In genomic region chr5:112511920-112512319, GRCh38 we compare ENCODE assay signal across 16 cellular contexts.
"Had no signal": no experiment of that assay in that cellular context is flagged by ENCODE, and none has a peak within 500 bp of the region (broad histone marks: within the 10 kb centered on the region; RNA-seq: fewer than 3 reads in every experiment).

No MANE protein-coding gene starts in this region.

- H3K4me1 ChIP-seq: Peyer's patch had no signal

- H3K27ac ChIP-seq: Peyer's patch had no signal

- H3K9me3 ChIP-seq: MG63 had no signal

- DNase-seq: activated CD4-positive, alpha-beta T cell treated with anti-CD3 and anti-CD28 coated beads for 4 hours; activated CD8-positive, alpha-beta memory T cell treated with anti-CD3 and anti-CD28 coated beads, Interleukin-2, amount 50 U/mL, for 4 hours; activated CD8-positive, alpha-beta T cell treated with anti-CD3 and anti-CD28 coated beads for 36 hours; activated gamma-delta T cell treated with Interleukin-2 at 50 U/mL for 16 hours; activated naive CD4-positive, alpha-beta T cell treated with anti-CD3 and anti-CD28 coated beads, Interleukin-2, amount 10 ng/mL, durations not matched to agents 7 days and 5 days; activated naive CD8-positive, alpha-beta T cell treated with anti-CD3 and anti-CD28 coated beads for 36 hours; activated T-cell treated with anti-CD3 and anti-CD28 coated beads, Interleukin-2, amount 50 U/mL, for 72 hours; MG63; NCI-H1105 treated with DMSO at 0.1 percent for 48 hours; NCI-H1436 treated with DMSO at 0.1 percent for 48 hours; NCI-H187; NCI-H2081; NCI-H510A treated with DMSO at 0.1 percent for 48 hours; Peyer's patch; SHP77 had no signal

- H3K27me3 ChIP-seq: Peyer's patch had no signal

- H3K4me3 ChIP-seq: MG63, Peyer's patch had no signal

- H3K36me3 ChIP-seq: MG63, Peyer's patch had no signal

- ATAC-seq: activated CD4-positive, CD25-positive, alpha-beta regulatory T cell treated with anti-CD3 and anti-CD28 coated beads, Interleukin-2, amount 50 U/mL, for 24 hours; activated CD8-positive, alpha-beta T cell treated with anti-CD3 and anti-CD28 coated beads for 36 hours; activated T-cell treated with anti-CD3 and anti-CD28 coated beads, Interleukin-2, amount 50 U/mL, for 72 hours had no signal
